12 cellular contexts compared by ENCODE assay signal in genomic region chr16:90031931-90032663, GRCh38. TPM values are rescaled to one million over a fixed set of nuclear protein-coding genes. Genes with fewer than 3 reads are reported as not detected.
DNase-seq lines count a peak whose midpoint lies in the region; ATAC-seq and TF ChIP-seq lines count a peak whose summit lies in the region.
"Had no signal": no experiment of that assay in that cellular context is flagged by ENCODE, and none has a peak within 500 bp of the region (broad histone marks: within the 10 kb centered on the region; RNA-seq: fewer than 3 reads in every experiment).

No MANE protein-coding gene starts in this region.

- no peak overlapping the region for H2AK5ac ChIP-seq in H9 (ENCODE audit: insufficient read length, low read length)

- H3K79me1 ChIP-seq in H9 (ENCODE audit: insufficient read depth, low read depth, low read length, poor library complexity, severe bottlenecking), result no peaks in the 10 kb centered on the region

- H3K36me3 Mint-ChIP-seq in activated T-cell treated with anti-CD3 and anti-CD28 coated beads, Interleukin-2, amount 50 U/mL, for 72 hours (ENCODE audit: insufficient read depth in 2 of 2), result peaks cover 10 to 11% of the 10 kb centered on the region in 2 donors
- peaks cover 21% of the 10 kb centered on the region for H3K36me3 Mint-ChIP-seq in activated naive CD8-positive, alpha-beta T cell treated with anti-CD3 and anti-CD28 coated beads for 36 hours
- H3K36me3 Mint-ChIP-seq in H9 (ENCODE audit: insufficient read depth in 1 of 3, low read depth in 3 of 3), result peaks cover 19 to 50% (median 44%) of the 10 kb centered on the region in 3 experiments

- H3K27ac ChIP-seq in transverse colon, result no peak overlapping the region
- H3K27ac ChIP-seq in H9 (ENCODE audit: insufficient read length, low read depth, low read length), result no peak overlapping the region
- H3K27ac ChIP-seq: BLaER1 treated with 17β-estradiol and CSF1 and Interleukin-3, amounts not matched to agents 10 nM and 100 nM had no signal

- H3K27ac Mint-ChIP-seq in activated T-cell treated with anti-CD3 and anti-CD28 coated beads, Interleukin-2, amount 50 U/mL, for 72 hours, result peak overlapping the region; percentile 62
- H3K27ac Mint-ChIP-seq in activated naive CD8-positive, alpha-beta T cell treated with anti-CD3 and anti-CD28 coated beads for 36 hours, result peak overlapping the region; percentile 70
- no peak overlapping the region for H3K27ac Mint-ChIP-seq in H9

- intact Hi-C loops in transverse colon (cut with DNase I; ENCODE audit: low total_unique reads), result no loop called here

- no peak overlapping the region for H2AFZ ChIP-seq in H9 (ENCODE audit: low read length)

- no peaks in the 10 kb centered on the region for H3K4me1 Mint-ChIP-seq in activated T-cell treated with anti-CD3 and anti-CD28 coated beads, Interleukin-2, amount 50 U/mL, for 72 hours (ENCODE audit: low read depth)
- no peaks in the 10 kb centered on the region for H3K4me1 Mint-ChIP-seq in activated naive CD8-positive, alpha-beta T cell treated with anti-CD3 and anti-CD28 coated beads for 36 hours
- peaks cover 27 to 34% of the 10 kb centered on the region in 2 experiments for H3K4me1 Mint-ChIP-seq in H9

- in situ Hi-C loops in transverse colon (cut with MboI; ENCODE audit: low pct_ligation_motif_present in 1 of 4, low pct_unique_long_range_greater_than_20kb in 1 of 4, low sequenced_read_pairs in 3 of 4), result no loop called here

- no peak for ATAC-seq in activated T-cell treated with anti-CD3 and anti-CD28 coated beads, Interleukin-2, amount 50 U/mL, for 72 hours (replicated peaks in 1 of 2)
- ATAC-seq in GM21723 (IDR thresholded peaks at IDR 0.05; ENCODE audit: unreplicated experiment), result no peak

- no peak overlapping the region for H3K4ac ChIP-seq in H9 (ENCODE audit: low read depth, low read length)

- no peak overlapping the region for H2BK12ac ChIP-seq in H9 (ENCODE audit: insufficient read length, low read depth, low read length)

- no peak overlapping the region for H4K5ac ChIP-seq in H9 (ENCODE audit: insufficient read length, low read depth, low read length)

- H2BK20ac ChIP-seq in H9 (ENCODE audit: low read depth, low read length, poor library complexity, severe bottlenecking), result no peak overlapping the region

- H3K27me3 ChIP-seq in transverse colon (no peaks in the 10 kb centered on the region), H9 (ENCODE audit: insufficient read depth, low read length) (no peaks in the 10 kb centered on the region)
- H3K27me3 ChIP-seq: BLaER1 treated with 17β-estradiol and CSF1 and Interleukin-3, amounts not matched to agents 10 nM and 100 nM; MG63 had no signal

- no peak overlapping the region for H4K91ac ChIP-seq in H9 (ENCODE audit: insufficient read length, low read depth, low read length)

- no peak overlapping the region for H3K56ac ChIP-seq in H9 (ENCODE audit: insufficient read length, low read depth, low read length)

- no peak for TF ChIP-seq EP300 in transverse colon (IDR thresholded peaks at IDR 0.05; ENCODE audit: low read depth)

- no peak overlapping the region for H3K4me2 ChIP-seq in H9 (ENCODE audit: insufficient read depth, insufficient read length, low read length)
- H3K4me2 ChIP-seq: BLaER1 treated with 17β-estradiol and CSF1 and Interleukin-3, amounts not matched to agents 10 nM and 100 nM had no signal

- no peak overlapping the region for H3K23ac ChIP-seq in H9 (ENCODE audit: insufficient read length, low read depth, low read length)

- H3K36me3 ChIP-seq in transverse colon, result peaks cover 0 to 7% (median 0%) of the 10 kb centered on the region in 4 donors

- WGBS in transverse colon (ENCODE audit: low coverage in 1 of 2), 2 donors, result 69 to 81% methylated on average over 7 to 9 of the region's 9 CpGs
- WGBS in H9 (ENCODE audit: extremely low coverage, insufficient read length, low lambda C conversion rate), result no CpG with 5 or more reads among the region's 9 CpGs

- H3K9ac ChIP-seq in H9 (ENCODE audit: extremely low read depth, insufficient read length, low read length), result no peak overlapping the region
- H3K9ac ChIP-seq: BLaER1 treated with 17β-estradiol and CSF1 and Interleukin-3, amounts not matched to agents 10 nM and 100 nM had no signal

- H2BK120ac ChIP-seq in H9 (ENCODE audit: low read depth, low read length, poor library complexity, severe bottlenecking), result no peak overlapping the region

- H3K9me3 Mint-ChIP-seq in activated T-cell treated with anti-CD3 and anti-CD28 coated beads, Interleukin-2, amount 50 U/mL, for 72 hours, result peaks cover 4 to 5% of the 10 kb centered on the region in 2 donors
- peaks cover 6% of the 10 kb centered on the region for H3K9me3 Mint-ChIP-seq in activated naive CD8-positive, alpha-beta T cell treated with anti-CD3 and anti-CD28 coated beads for 36 hours
- no peaks in the 10 kb centered on the region for H3K9me3 Mint-ChIP-seq in H9

- H3K4me3 Mint-ChIP-seq in activated T-cell treated with anti-CD3 and anti-CD28 coated beads, Interleukin-2, amount 50 U/mL, for 72 hours, result peak overlapping the region in 1 of 2 donors; percentile 31
- H3K4me3 Mint-ChIP-seq in activated naive CD8-positive, alpha-beta T cell treated with anti-CD3 and anti-CD28 coated beads for 36 hours, result no peak overlapping the region
- H3K4me3 Mint-ChIP-seq in H9, result no peak overlapping the region

- H3K27me3 Mint-ChIP-seq in activated T-cell treated with anti-CD3 and anti-CD28 coated beads, Interleukin-2, amount 50 U/mL, for 72 hours (ENCODE audit: low read depth), result no peaks in the 10 kb centered on the region
- H3K27me3 Mint-ChIP-seq in activated naive CD8-positive, alpha-beta T cell treated with anti-CD3 and anti-CD28 coated beads for 36 hours, result no peaks in the 10 kb centered on the region
- no peaks in the 10 kb centered on the region for H3K27me3 Mint-ChIP-seq in H9 (ENCODE audit: low read depth)

- no peak for DNase-seq in activated T-cell treated with anti-CD3 and anti-CD28 coated beads, Interleukin-2, amount 50 U/mL, for 72 hours
- DNase-seq in activated T-cell treated with anti-CD3 and anti-CD28 coated beads for 4 hours, result no peak
- DNase-seq in activated naive CD8-positive, alpha-beta T cell treated with anti-CD3 and anti-CD28 coated beads for 36 hours, result no peak
- DNase-seq in foreskin fibroblast, result peak; percentile 28 to 63
- no peak for DNase-seq in transverse colon
- no peak for DNase-seq in mucosa of gallbladder (ENCODE audit: low spot score)
- no peak for DNase-seq in H9
- DNase-seq: NK-92 treated with Interleukin-12 subunit alpha and Interleukin-12 subunit beta, amount 100 ng/mL, for 24 hours; stimulated activated CD4-positive, alpha-beta T cell treated with anti-CD3 and anti-CD28 coated beads, Interleukin-15, amount 100 ng/mL, for 24 hours had no signal

- no peaks in the 10 kb centered on the region for H3K23me2 ChIP-seq in H9 (ENCODE audit: insufficient read length, low read depth, low read length, poor library complexity, severe bottlenecking)

- no peak overlapping the region for H2BK5ac ChIP-seq in H9 (ENCODE audit: insufficient read length, low read length)

- H3T11ph ChIP-seq in H9 (ENCODE audit: low read length), result no peak overlapping the region

- H3K4me1 ChIP-seq in transverse colon (no peaks in the 10 kb centered on the region), H9 (ENCODE audit: insufficient read depth, low read length) (peaks cover 2% of the 10 kb centered on the region; the same call in 1 of the 2 replicates)

- no peaks in the 10 kb centered on the region for H3K9me3 ChIP-seq in transverse colon
- no peaks in the 10 kb centered on the region for H3K9me3 ChIP-seq in H9 (ENCODE audit: control insufficient read depth, low read depth, low read length)
- H3K9me3 ChIP-seq: BLaER1 treated with 17β-estradiol and CSF1 and Interleukin-3, amounts not matched to agents 10 nM and 100 nM; MG63 had no signal

- no peak overlapping the region for H3K18ac ChIP-seq in H9 (ENCODE audit: insufficient read length, low read depth, low read length)

- TF ChIP-seq POLR2A in transverse colon (IDR thresholded peaks at IDR 0.05), result peak; percentile 51

- H3K14ac ChIP-seq in H9 (ENCODE audit: insufficient read depth, low read length), result no peak overlapping the region

- H3K79me2 ChIP-seq in H9 (ENCODE audit: insufficient read depth, low read length), result no peaks in the 10 kb centered on the region

- H4K8ac ChIP-seq in H9 (replicated peaks; ENCODE audit: insufficient read length, low read depth, low read length), result no peak overlapping the region

- TF ChIP-seq CTCF in foreskin fibroblast (IDR thresholded peaks at IDR 0.05; ENCODE audit: low read depth, low read length) (no peak), transverse colon (IDR thresholded peaks at IDR 0.05) (peak in 1 of 5 experiments; percentile 49), H9 (conservative IDR thresholded peaks at IDR 0.05) (no peak)

- no peak overlapping the region for H2BK15ac ChIP-seq in H9 (ENCODE audit: low read depth, low read length)

- H3K4me3 ChIP-seq in foreskin fibroblast (ENCODE audit: low read depth in 1 of 2, low read length in 2 of 2), result no peak overlapping the region
- H3K4me3 ChIP-seq in transverse colon, result no peak overlapping the region
- H3K4me3 ChIP-seq: BLaER1 treated with 17β-estradiol and CSF1 and Interleukin-3, amounts not matched to agents 10 nM and 100 nM; MG63 had no signal

- H4K20me1 ChIP-seq in H9 (ENCODE audit: control insufficient read depth, insufficient read depth, insufficient read length), result no peaks in the 10 kb centered on the region

RNA-seq across cellular contexts. Expression of gene DBNDD1, which starts 12.8 kb away (rescaled TPM):
- total RNA-seq in activated T-cell treated with anti-CD3 and anti-CD28 coated beads, Interleukin-2, amount 50 U/mL, for 72 hours, result 1 to 10 TPM in 1 of 2 donors, under 1 TPM in 1; 0.70 to 1.4 TPM
- total RNA-seq in activated naive CD8-positive, alpha-beta T cell treated with anti-CD3 and anti-CD28 coated beads for 36 hours, result 1 to 10 TPM in 1 of 2 experiments, under 1 TPM in 1; 0.82 to 1.0 TPM
- 10 to 100 TPM in 3 of 4 donors, 1 to 10 TPM in 1; 6.8 to 33.7 (median 14.2) TPM for total RNA-seq in transverse colon
- total RNA-seq in mucosa of gallbladder, result 21.2 TPM
- total RNA-seq in H9 (2021), result 86.8 and 87.3 TPM in 2 replicates

RNA-seq across cellular contexts. Expression of gene PRDM7, which starts 45.0 kb away (rescaled TPM):
- not detected for total RNA-seq in activated T-cell treated with anti-CD3 and anti-CD28 coated beads, Interleukin-2, amount 50 U/mL, for 72 hours
- not detected for total RNA-seq in activated naive CD8-positive, alpha-beta T cell treated with anti-CD3 and anti-CD28 coated beads for 36 hours
- total RNA-seq in transverse colon (not detected), mucosa of gallbladder (not detected), H9 (2021) (not detected in 2 replicates)

Comparison
In these comparisons a context has a peak if more than half of its experiments do, and no peak if none do; other contexts are left out.
1. DNase-seq: peak in foreskin fibroblast (2 of 2); none in activated T-cell treated with anti-CD3 and anti-CD28 coated beads, Interleukin-2, amount 50 U/mL, for 72 hours (0 of 2), activated T-cell treated with anti-CD3 and anti-CD28 coated beads for 4 hours (single experiment), activated naive CD8-positive, alpha-beta T cell treated with anti-CD3 and anti-CD28 coated beads for 36 hours (single experiment), transverse colon (single experiment), mucosa of gallbladder (single experiment) and H9 (single experiment).
2. H3K27ac Mint-ChIP-seq: peak in activated T-cell treated with anti-CD3 and anti-CD28 coated beads, Interleukin-2, amount 50 U/mL, for 72 hours (single experiment) and activated naive CD8-positive, alpha-beta T cell treated with anti-CD3 and anti-CD28 coated beads for 36 hours (single experiment); none in H9 (0 of 3).